In genomic region chr10:50728112-50728511, GRCh38 we compare ENCODE assay signal across 5 cellular contexts. TPM values are rescaled to one million over a fixed set of nuclear protein-coding genes. Genes with fewer than 3 reads are reported as not detected.
DNase-seq lines count a peak whose midpoint lies in the region; ATAC-seq, FAIRE-seq and TF ChIP-seq lines count a peak whose summit lies in the region.
"Not testable (repeated sequence)": the region's sequence is repeated elsewhere in the genome, so short reads cannot be mapped to it uniquely, and the experiment has no call there.
"Had no signal": no experiment of that assay in that cellular context is flagged by ENCODE, and none has a peak within 500 bp of the region (broad histone marks: within the 10 kb centered on the region; RNA-seq: fewer than 3 reads in every experiment).

No MANE protein-coding gene starts in this region.

- CTCF ChIA-PET in K562 (lab: Yijun Ruan, JAX; ENCODE audit: low intra/inter-chr PET ratio) = not testable (repeated sequence)

- not testable (repeated sequence) for H3K4me3 ChIP-seq in K562

- not testable (repeated sequence) for H3K4me2 ChIP-seq in K562 (ENCODE audit: insufficient read depth, low read length)

- not testable (repeated sequence) for H3K4me3 Mint-ChIP-seq in activated naive CD4-positive, alpha-beta T cell treated with anti-CD3 and anti-CD28 coated beads, Interleukin-2, amount 50 U/mL, for 24 hours

- POLR2A ChIA-PET in K562 (lab: Yijun Ruan, JAX) = interaction anchor here (0.8 kb wide), 1 partner anchor 12 kb away, joined by 3 read pairs; the partner anchor contains the start of gene ASAH2B

- TF ChIP-seq RAD21 in K562 (CRISPR knock-in tag; conservative IDR thresholded peaks at IDR 0.05 in 1 of 2, IDR thresholded peaks at IDR 0.05 in 1 of 2) = not testable (repeated sequence)

- DNase-seq in GM12892 (ENCODE audit: insufficient read length); K562 (ENCODE audit: extremely low read depth in 1 of 4, low spot score in 3 of 4); urothelium cell line (ENCODE audit: low spot score): not testable (repeated sequence)

- not testable (repeated sequence) for H3K9me3 ChIP-seq in K562 (replicated peaks; ENCODE audit: control insufficient read depth, insufficient read depth, low read depth, low read length)

- not testable (repeated sequence) for TF ChIP-seq POLR2A in GM12892 (IDR thresholded peaks at IDR 0.05; ENCODE audit: low read depth, low read length); K562 (conservative IDR thresholded peaks at IDR 0.05)

- FAIRE-seq in GM12892 (lab: Jason Lieb, UNC) = peak; percentile 70
- not testable (repeated sequence) for FAIRE-seq in K562 (lab: Jason Lieb, UNC)
- peak; percentile 20 for FAIRE-seq in urothelium cell line (lab: Jason Lieb, UNC)

- H3K9me3 Mint-ChIP-seq in activated naive CD4-positive, alpha-beta T cell treated with anti-CD3 and anti-CD28 coated beads, Interleukin-2, amount 50 U/mL, for 24 hours = not testable (repeated sequence)

- not testable (repeated sequence) for H4K20me1 ChIP-seq in K562 (replicated peaks; ENCODE audit: control insufficient read depth, insufficient read depth, low read length)

- H3K4me1 Mint-ChIP-seq in activated naive CD4-positive, alpha-beta T cell treated with anti-CD3 and anti-CD28 coated beads, Interleukin-2, amount 50 U/mL, for 24 hours = not testable (repeated sequence)

- peaks cover 5 to 12% of the 10 kb centered on the region in 2 experiments; a peak in 3 of 5 replicates for H3K27me3 ChIP-seq in K562 (ENCODE audit: control insufficient read depth in 2 of 2, insufficient read depth in 2 of 2, low read length in 2 of 2)

- 5% methylated on average over 2 of the region's 2 CpGs for WGBS in K562 (ENCODE audit: insufficient coverage, low coverage, missing lambda C conversion rate)

- BruUV-seq in K562 (replicated peaks; lab: Mats Ljungman, UMichigan) = not testable (repeated sequence)

- not testable (repeated sequence) for H3K9ac ChIP-seq in K562 (ENCODE audit: insufficient read depth in 1 of 2, low read depth in 2 of 2, low read length in 2 of 2)

- not testable (repeated sequence) for H3K9me1 ChIP-seq in K562 (ENCODE audit: control insufficient read depth, insufficient read depth, low read length)

- H3K36me3 Mint-ChIP-seq in activated naive CD4-positive, alpha-beta T cell treated with anti-CD3 and anti-CD28 coated beads, Interleukin-2, amount 50 U/mL, for 24 hours = not testable (repeated sequence)

- ATAC-seq in K562 = peak; percentile 59

- in situ Hi-C loops in K562 (cut with MboI) = not testable (repeated sequence)

- H3K4me1 ChIP-seq in K562 (replicated peaks in 1 of 2; ENCODE audit: control insufficient read depth in 2 of 2, insufficient read depth in 2 of 2, low read length in 2 of 2) = not testable (repeated sequence)

- not testable (repeated sequence) for H3K27ac ChIP-seq in K562 (ENCODE audit: extremely low read depth, low read depth, low read length)

- not testable (repeated sequence) for H2AFZ ChIP-seq in K562 (ENCODE audit: low read depth, low read length)

- H3K79me2 ChIP-seq in K562 (ENCODE audit: control insufficient read depth, insufficient read depth, low read length) = not testable (repeated sequence)

- peaks cover 39% of the 10 kb centered on the region for H3K27me3 Mint-ChIP-seq in activated naive CD4-positive, alpha-beta T cell treated with anti-CD3 and anti-CD28 coated beads, Interleukin-2, amount 50 U/mL, for 24 hours

- peak overlapping the region; percentile 8 for H3K27ac Mint-ChIP-seq in activated naive CD4-positive, alpha-beta T cell treated with anti-CD3 and anti-CD28 coated beads, Interleukin-2, amount 50 U/mL, for 24 hours

- intact Hi-C loops in K562 (cut with micrococcal nuclease) = not testable (repeated sequence)

- H3K36me3 ChIP-seq in K562 (ENCODE audit: control insufficient read depth, insufficient read depth, low read length) = not testable (repeated sequence)

- TF ChIP-seq EP300 in K562 (IDR thresholded peaks at IDR 0.05; ENCODE audit: low read length) = not testable (repeated sequence)

- not testable (repeated sequence) for TF ChIP-seq CTCF in K562 (IDR thresholded peaks at IDR 0.05 in 2 of 3, conservative IDR thresholded peaks at IDR 0.05 in 1 of 3; ENCODE audit: insufficient read depth in 2 of 3, low read depth in 1 of 3, low read length in 3 of 3)

TF ChIP-seq in K562, 482 proteins besides CTCF, POLR2A, EP300 and RAD21:
- peak; percentile 52; the same call in 1 of the 2 replicates for TF ChIP-seq PKNOX1 (IDR thresholded peaks at IDR 0.05)
TF ChIP-seq in K562: peak in this region for 1; not testable (repeated sequence) for 481.

RNA-seq across cellular contexts. Expression of gene ASAH2B, which starts 11.6 kb away (rescaled TPM):
- 4.2 TPM for polyA plus RNA-seq in GM12892 (2012; ENCODE audit: missing spikeins)
- total RNA-seq in K562 (2011; cell fraction: chromatin; rRNA removed; ENCODE audit: low replicate concordance) = 2.8 and 12.3 TPM in 2 replicates
- 3.0 and 3.2 TPM in 2 replicates for total RNA-seq in K562 (2011; cell fraction: nucleolus; rRNA removed)
- 6.6 and 15.6 TPM in 2 replicates for total RNA-seq in K562 (2011; cell fraction: nucleoplasm; rRNA removed)
- 5.0 and 6.0 TPM in 2 replicates for total RNA-seq in K562 (2014; rRNA removed)
- total RNA-seq in K562 (2014; rRNA removed; fragmentation: Illumina TruSeq; extraction: Trizol) = 14.6 and 18.1 TPM in 2 replicates
- 9.0 and 10.6 TPM in 2 replicates for total RNA-seq in K562 (2015; rRNA removed; fragmentation: Illumina TruSeq; extraction: Trizol)
- 5.8 and 8.5 TPM in 2 replicates for total RNA-seq in K562 (2021)
- polyA plus RNA-seq in K562 (2011; rRNA removed) = 11.5 and 15.4 TPM in 2 replicates
- 9.9 and 10.3 TPM in 2 replicates for polyA plus RNA-seq in K562 (2011; cell fraction: cytosol; rRNA removed)
- 8.9 and 16.9 TPM in 2 replicates for polyA plus RNA-seq in K562 (2011; cell fraction: nucleus; rRNA removed)
- 9.4 and 13.4 TPM in 2 replicates for polyA plus RNA-seq in K562 (2012)
- 11.1 and 15.7 TPM in 2 replicates for polyA plus RNA-seq in K562 (2014; fragmentation: Illumina TruSeq; extraction: Trizol)
- 10 to 100 TPM; 14.4 to 18.3 TPM for polyA plus RNA-seq in K562 (2014; fragmentation: Nextera tagmentation; extraction: Ambion mirVana)
- polyA plus RNA-seq in K562 (2014; rRNA removed) = 10.7 and 16.9 TPM in 2 replicates
- polyA minus RNA-seq in K562 (2011; rRNA and poly(A)+ RNA removed) = 13.1 and 13.8 TPM in 2 replicates
- 5.2 and 7.8 TPM in 2 replicates for polyA minus RNA-seq in K562 (2011; cell fraction: cytosol; rRNA and poly(A)+ RNA removed)
- polyA minus RNA-seq in K562 (2011; cell fraction: nucleus; rRNA and poly(A)+ RNA removed) = 8.1 and 17.0 TPM in 2 replicates
- polyA plus RNA-seq: CD14-positive monocyte had no signal
